Comparison of ENCODE assay signal across 22 cellular contexts in the genomic region with DNA sequence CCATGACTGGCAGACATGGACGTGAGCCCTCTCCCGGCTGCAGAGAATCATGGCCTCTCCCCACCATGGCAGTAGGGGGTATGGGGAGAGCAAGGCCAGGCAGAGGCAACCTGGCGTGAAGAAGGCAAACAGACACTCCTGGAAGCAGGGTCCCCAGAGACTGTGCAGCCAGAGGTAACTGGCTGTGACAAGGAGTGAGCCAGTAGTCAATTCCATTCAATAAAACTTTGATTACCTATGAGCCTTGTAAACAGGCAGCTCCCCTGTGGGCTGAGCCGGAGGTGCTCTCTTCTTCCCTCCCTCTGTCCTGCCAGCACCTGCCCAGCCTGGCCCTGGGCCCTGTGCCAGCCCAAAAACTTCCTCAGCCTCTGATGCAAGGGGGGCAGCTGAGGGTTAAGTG. TPM values are rescaled to one million over a fixed set of nuclear protein-coding genes. Genes with fewer than 3 reads are reported as not detected.
DNase-seq lines count a peak whose midpoint lies in the region; ATAC-seq and TF ChIP-seq lines count a peak whose summit lies in the region.
"Had no signal": no experiment of that assay in that cellular context is flagged by ENCODE, and none has a peak within 500 bp of the region (broad histone marks: within the 10 kb centered on the region; RNA-seq: fewer than 3 reads in every experiment).

No MANE protein-coding gene starts in this region.

- CTCF ChIA-PET in HEK293 (lab: Yijun Ruan, JAX): no interaction called here

- H4K20me1 ChIP-seq in smooth muscle cell (ENCODE audit: low read depth): no peaks in the 10 kb centered on the region

- H3K23ac ChIP-seq in mesenchymal stem cell (ENCODE audit: low read length in 2 of 2): no peak overlapping the region

- H4K8ac ChIP-seq in mesenchymal stem cell (ENCODE audit: low read length): no peak overlapping the region

- no peak overlapping the region for H3K27ac ChIP-seq in HEK293 (ENCODE audit: extremely low read depth, low read depth, low read length)
- no peak overlapping the region for H3K27ac ChIP-seq in mesenchymal stem cell (ENCODE audit: low read length, poor library complexity, severe bottlenecking)
- H3K27ac ChIP-seq in smooth muscle cell (ENCODE audit: low read depth): no peak overlapping the region
- H3K27ac ChIP-seq: coronary artery, KMS-11, tibial artery had no signal

- H3K9ac ChIP-seq in mesenchymal stem cell (ENCODE audit: low read length): no peak overlapping the region
- H3K9ac ChIP-seq in smooth muscle cell (ENCODE audit: low read depth): no peak overlapping the region
- H3K9ac ChIP-seq: KMS-11, SK-N-SH had no signal

- H3K27me3 ChIP-seq in mesenchymal stem cell (ENCODE audit: control insufficient read depth in 1 of 2, insufficient read depth in 1 of 2, low read length in 2 of 2) (peaks cover 52 to 71% of the 10 kb centered on the region in 2 experiments), smooth muscle cell (ENCODE audit: low read depth) (peaks cover 30% of the 10 kb centered on the region)

- no peaks in the 10 kb centered on the region for H3K79me1 ChIP-seq in mesenchymal stem cell (replicated peaks; ENCODE audit: low read length, poor library complexity, severe bottlenecking)

- no peaks in the 10 kb centered on the region for H3K79me2 ChIP-seq in smooth muscle cell (ENCODE audit: low read depth)

- H3K4me1 ChIP-seq in HEK293 (ENCODE audit: control insufficient read depth, insufficient read depth, low read length): peaks cover 3% of the 10 kb centered on the region; the same call in 1 of the 2 replicates
- H3K4me1 ChIP-seq in mesenchymal stem cell (ENCODE audit: control insufficient read depth, insufficient read depth, low read depth, low read length): no peaks in the 10 kb centered on the region
- peaks cover 8% of the 10 kb centered on the region for H3K4me1 ChIP-seq in smooth muscle cell (ENCODE audit: low read depth)
- H3K4me1 ChIP-seq: tibial artery had no signal

- no peak overlapping the region for H2AFZ ChIP-seq in mesenchymal stem cell (ENCODE audit: low read depth, low read length)
- no peak overlapping the region for H2AFZ ChIP-seq in smooth muscle cell (ENCODE audit: low read depth)

- ATAC-seq in HG03442 (IDR thresholded peaks at IDR 0.05; ENCODE audit: unreplicated experiment) (no peak), GM19035 (IDR thresholded peaks at IDR 0.05; ENCODE audit: unreplicated experiment) (no peak)
- ATAC-seq: activated CD8-positive, alpha-beta memory T cell treated with anti-CD3 and anti-CD28 coated beads, Interleukin-2, amount 10 ng/mL, durations not matched to agents 7 days and 5 days; activated naive CD8-positive, alpha-beta T cell treated with anti-CD3 and anti-CD28 coated beads, Interleukin-2, amount 50 U/mL, for 24 hours had no signal

- no peaks in the 10 kb centered on the region for H3F3A ChIP-seq in smooth muscle cell (ENCODE audit: low read depth)

- peak overlapping the region; percentile 74 for H4K91ac ChIP-seq in mesenchymal stem cell (ENCODE audit: low read length)

- H2BK15ac ChIP-seq in mesenchymal stem cell (ENCODE audit: low read depth, poor library complexity, severe bottlenecking): no peak overlapping the region

- 76% methylated on average over 4 of the region's 4 CpGs for WGBS in mesenchymal stem cell
- 97% methylated on average over 4 of the region's 4 CpGs for WGBS in smooth muscle cell (ENCODE audit: low lambda C conversion rate)

- DNase-seq in NCI-H2081 treated with DMSO at 0.1 percent for 48 hours (lab: John Stamatoyannopoulos, UW) (peak; percentile 76), NCI-H69 (lab: John Stamatoyannopoulos, UW) (peak; percentile 97), mesenchymal stem cell (no peak), Ammon's horn (ENCODE audit: low spot score) (no peak), smooth muscle cell (lab: John Stamatoyannopoulos, UW; ENCODE audit: unreplicated experiment) (no peak)
- DNase-seq: activated CD8-positive, alpha-beta memory T cell treated with anti-CD3 and anti-CD28 coated beads, Interleukin-2, amount 10 ng/mL, durations not matched to agents 7 days and 5 days; activated naive CD8-positive, alpha-beta T cell treated with anti-CD3 and anti-CD28 coated beads, Interleukin-2, amount 50 U/mL, for 24 hours; CD4-positive, alpha-beta T cell; DND-41; SK-N-SH; stimulated activated naive CD4-positive, alpha-beta T cell; T1000 had no signal

- H2BK5ac ChIP-seq in mesenchymal stem cell (ENCODE audit: low read depth, low read length, poor library complexity, severe bottlenecking): no peak overlapping the region

- H3K9me3 ChIP-seq in HEK293 (ENCODE audit: control insufficient read depth, insufficient read depth, low read depth, low read length) (no peaks in the 10 kb centered on the region), mesenchymal stem cell (ENCODE audit: control insufficient read depth, low read length) (no peaks in the 10 kb centered on the region), smooth muscle cell (replicated peaks; ENCODE audit: low read depth) (no peaks in the 10 kb centered on the region)
- H3K9me3 ChIP-seq: SK-N-SH, tibial artery had no signal

- no peak overlapping the region for H2BK120ac ChIP-seq in mesenchymal stem cell (ENCODE audit: low read depth, low read length)

- no peak overlapping the region for H2BK12ac ChIP-seq in mesenchymal stem cell (ENCODE audit: low read length in 2 of 2)

- no peak overlapping the region for H3K4me3 ChIP-seq in HEK293 (ENCODE audit: low read depth, low read length)
- H3K4me3 ChIP-seq in mesenchymal stem cell (ENCODE audit: insufficient read depth in 1 of 2, low read depth in 1 of 2, low read length in 2 of 2): no peak overlapping the region
- no peak overlapping the region for H3K4me3 ChIP-seq in smooth muscle cell
- H3K4me3 ChIP-seq: coronary artery, lung, tibial artery had no signal

- no peak overlapping the region for H3K18ac ChIP-seq in mesenchymal stem cell (ENCODE audit: low read depth in 1 of 2, low read length in 2 of 2)

- TF ChIP-seq CTCF in HEK293 (tag by site-specific recombination; IDR thresholded peaks at IDR 0.05) (no peak), smooth muscle cell (IDR thresholded peaks at IDR 0.05; ENCODE audit: borderline replicate concordance, insufficient read depth, poor library complexity, severe bottlenecking) (no peak)

- H2AK5ac ChIP-seq in mesenchymal stem cell (ENCODE audit: low read length, severe bottlenecking): no peak overlapping the region

- POLR2A ChIA-PET in HEK293 (lab: Yijun Ruan, JAX): no interaction called here

- no peak overlapping the region for H3K4me2 ChIP-seq in mesenchymal stem cell (ENCODE audit: low read length, poor library complexity, severe bottlenecking)
- no peak overlapping the region for H3K4me2 ChIP-seq in smooth muscle cell
- H3K4me2 ChIP-seq: KMS-11, SK-N-SH had no signal

- no peak overlapping the region for H3K4ac ChIP-seq in mesenchymal stem cell (ENCODE audit: low read depth in 1 of 2, low read length in 2 of 2)

- H3K36me3 ChIP-seq in HEK293 (ENCODE audit: control insufficient read depth in 2 of 2, insufficient read depth in 1 of 2, low read length in 2 of 2) (no peaks in the 10 kb centered on the region), mesenchymal stem cell (ENCODE audit: control insufficient read depth in 1 of 2, insufficient read depth in 2 of 2, low read depth in 1 of 2, low read length in 2 of 2) (no peaks in the 10 kb centered on the region), smooth muscle cell (ENCODE audit: low read depth) (no peaks in the 10 kb centered on the region)
- H3K36me3 ChIP-seq: tibial artery had no signal

- H3K14ac ChIP-seq in mesenchymal stem cell (ENCODE audit: low read length in 2 of 2): no peak overlapping the region

TF ChIP-seq in HEK293, 187 proteins besides CTCF, POLR2A, EP300 and RAD21:
- TF ChIP-seq GLIS1 (tag by site-specific recombination; IDR thresholded peaks at IDR 0.05): peak; percentile 24; the same call in 1 of the 2 replicates
- peak; percentile 90 for TF ChIP-seq ZIC2 (tag by site-specific recombination; IDR thresholded peaks at IDR 0.05)
- TF ChIP-seq ZNF423 (tag by site-specific recombination; IDR thresholded peaks at IDR 0.05): peak; percentile 63
- no peak for TF ChIP-seq ZNF549 (tag by site-specific recombination; IDR thresholded peaks at IDR 0.05)
- no peak for TF ChIP-seq ZNF221 (tag by site-specific recombination; IDR thresholded peaks at IDR 0.05; ENCODE audit: borderline replicate concordance)
- TF ChIP-seq ZBTB21 (tag by site-specific recombination; IDR thresholded peaks at IDR 0.05): no peak
- peak; percentile 39; the same call in 1 of the 2 replicates for TF ChIP-seq OSR2 (tag by site-specific recombination; IDR thresholded peaks at IDR 0.05)
- no peak for TF ChIP-seq ZNF302 (tag by site-specific recombination; IDR thresholded peaks at IDR 0.05; ENCODE audit: low read depth)
- TF ChIP-seq, protein P1, sequence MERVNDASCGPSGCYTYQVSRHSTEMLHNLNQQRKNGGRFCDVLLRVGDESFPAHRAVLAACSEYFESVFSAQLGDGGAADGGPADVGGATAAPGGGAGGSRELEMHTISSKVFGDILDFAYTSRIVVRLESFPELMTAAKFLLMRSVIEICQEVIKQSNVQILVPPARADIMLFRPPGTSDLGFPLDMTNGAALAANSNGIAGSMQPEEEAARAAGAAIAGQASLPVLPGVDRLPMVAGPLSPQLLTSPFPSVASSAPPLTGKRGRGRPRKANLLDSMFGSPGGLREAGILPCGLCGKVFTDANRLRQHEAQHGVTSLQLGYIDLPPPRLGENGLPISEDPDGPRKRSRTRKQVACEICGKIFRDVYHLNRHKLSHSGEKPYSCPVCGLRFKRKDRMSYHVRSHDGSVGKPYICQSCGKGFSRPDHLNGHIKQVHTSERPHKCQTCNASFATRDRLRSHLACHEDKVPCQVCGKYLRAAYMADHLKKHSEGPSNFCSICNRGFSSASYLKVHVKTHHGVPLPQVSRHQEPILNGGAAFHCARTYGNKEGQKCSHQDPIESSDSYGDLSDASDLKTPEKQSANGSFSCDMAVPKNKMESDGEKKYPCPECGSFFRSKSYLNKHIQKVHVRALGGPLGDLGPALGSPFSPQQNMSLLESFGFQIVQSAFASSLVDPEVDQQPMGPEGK (tag by site-specific recombination; IDR thresholded peaks at IDR 0.05): no peak
- TF ChIP-seq ZFP3 (tag by site-specific recombination; IDR thresholded peaks at IDR 0.05; ENCODE audit: low read depth): no peak
- no peak for TF ChIP-seq ZNF37A (tag by site-specific recombination; IDR thresholded peaks at IDR 0.05)
- TF ChIP-seq KLF16 (tag by site-specific recombination; IDR thresholded peaks at IDR 0.05): no peak
- no peak for TF ChIP-seq ZNF501 (tag by site-specific recombination; IDR thresholded peaks at IDR 0.05)

RNA-seq across cellular contexts. Expression of a gene that starts 35.8 kb away (rescaled TPM):
- 11.9 TPM for polyA plus RNA-seq in mesenchymal stem cell (2013, experiment 1 of 2)
- 11.8 TPM for polyA plus RNA-seq in mesenchymal stem cell (2013, experiment 2 of 2)
- total RNA-seq in smooth muscle cell: 1.2 and 1.3 TPM in 2 replicates
- 0.83 and 2.4 TPM in 2 replicates for polyA plus RNA-seq in smooth muscle cell
- total RNA-seq: activated CD8-positive, alpha-beta memory T cell treated with anti-CD3 and anti-CD28 coated beads, Interleukin-2, amount 10 ng/mL, durations not matched to agents 7 days and 5 days; activated T-helper 2 cell treated with anti-CD3 and anti-CD28 coated beads, Interferon-gamma antibody, Interleukin-2, Interleukin-4, amounts not matched to agents 10 μg/mL and 5 μg/mL and 100 μg/mL, durations not matched to agents 14 hours and 24 hours and 36 hours; CD4-positive, alpha-beta T cell; fibroblast of lung; osteocyte had no signal
- polyA plus RNA-seq: fibroblast of lung, SK-N-SH had no signal

Comparison
In these comparisons a context has a peak if more than half of its experiments do, and no peak if none do; other contexts are left out.
1. DNase-seq: peak in NCI-H2081 treated with DMSO at 0.1 percent for 48 hours (single experiment) and NCI-H69 (single experiment); none in mesenchymal stem cell (single experiment), Ammon's horn (single experiment) and smooth muscle cell (single experiment).